In genomic region chr17:74816883-74817620, GRCh38 we compare ENCODE assay signal across 24 cellular contexts. TPM values are rescaled to one million over a fixed set of nuclear protein-coding genes. Genes with fewer than 3 reads are reported as not detected.
A peak's percentile ranks its signal among the peaks of the same experiment; 100 is the strongest.
DNase-seq lines count a peak whose midpoint lies in the region; TF ChIP-seq lines count a peak whose summit lies in the region.
"Had no signal": no experiment of that assay in that cellular context is flagged by ENCODE, and none has a peak within 500 bp of the region (broad histone marks: within the 10 kb centered on the region; RNA-seq: fewer than 3 reads in every experiment).

No MANE protein-coding gene starts in this region.

- DNase-seq in DMS 273 (lab: John Stamatoyannopoulos, UW; ENCODE audit: unreplicated experiment) (peak; percentile 40), DMS 273 treated with DMSO at 0.1 percent for 48 hours (lab: John Stamatoyannopoulos, UW) (no peak), NCI-H1694 treated with DMSO at 0.1 percent for 48 hours (lab: John Stamatoyannopoulos, UW) (peak; percentile 90), NCI-H2029 treated with DMSO at 0.1 percent for 48 hours (lab: John Stamatoyannopoulos, UW) (no peak), NCI-H345 (lab: John Stamatoyannopoulos, UW) (no peak), colonic mucosa (no peak)
- DNase-seq: ACHN, BE2C, Calu3, GM23248, H9, HFFc6, MM.1S, NCI-H187 treated with DMSO at 0.1 percent for 48 hours, NCI-H2107, NCI-H510A treated with DMSO at 0.1 percent for 48 hours, NCI-H774, Right ventricle myocardium superior, RPMI8226 had no signal

- no peak for TF ChIP-seq CTCF in colonic mucosa (IDR thresholded peaks at IDR 0.05)

- intact Hi-C loops in colonic mucosa (cut with DNase I) = no loop called here

- H3K4me1 ChIP-seq in colonic mucosa = no peaks in the 10 kb centered on the region
- H3K4me1 ChIP-seq: BE2C, SJSA1 had no signal

- no peak overlapping the region for H3K9ac ChIP-seq in colonic mucosa (ENCODE audit: low read depth in 2 of 2, low read length in 2 of 2)
- H3K9ac ChIP-seq: GM23248, KMS-11 had no signal

- H3K27me3 ChIP-seq in colonic mucosa = no peaks in the 10 kb centered on the region
- H3K27me3 ChIP-seq: BE2C, SJSA1 had no signal

- H3K9me3 ChIP-seq in colonic mucosa = no peaks in the 10 kb centered on the region
- H3K9me3 ChIP-seq: BE2C, SJSA1 had no signal

- no peak overlapping the region for H3K4me3 ChIP-seq in colonic mucosa
- H3K4me3 ChIP-seq: GM23248, SJSA1 had no signal

- H3K36me3 ChIP-seq in colonic mucosa = no peaks in the 10 kb centered on the region
- H3K36me3 ChIP-seq: BE2C had no signal

- H3K27ac ChIP-seq in cingulate gyrus (ENCODE audit: low read depth, low read length) (peak overlapping the region; percentile 10), colonic mucosa (no peak overlapping the region)
- H3K27ac ChIP-seq: 22Rv1, GM23248, KMS-11, SJSA1 had no signal

RNA-seq across cellular contexts. Expression of gene NAT9, which starts 40.9 kb away (rescaled TPM):
- total RNA-seq in colonic mucosa = 10 to 100 TPM; 28.4 to 52.6 TPM

RNA-seq across cellular contexts. Expression of gene GRIN2C, which starts 42.6 kb away (rescaled TPM):
- under 1 TPM; 0.16 to 0.30 TPM for total RNA-seq in colonic mucosa
- total RNA-seq: Calu3, Daoy, GM23248, SJSA1 had no signal

RNA-seq across cellular contexts. Expression of gene FDXR, which starts 55.7 kb away (rescaled TPM):
- 10 to 100 TPM; 17.7 to 26.9 TPM for total RNA-seq in colonic mucosa

Comparison
In these comparisons a context has a peak if more than half of its experiments do, and no peak if none do; other contexts are left out.
1. DNase-seq: peak in DMS 273 (single experiment) and NCI-H1694 treated with DMSO at 0.1 percent for 48 hours (single experiment); none in DMS 273 treated with DMSO at 0.1 percent for 48 hours (single experiment), NCI-H2029 treated with DMSO at 0.1 percent for 48 hours (single experiment), NCI-H345 (single experiment) and colonic mucosa (single experiment).